ENCODE assay signal across 21 cellular contexts in genomic region chr10:23080211-23080724, GRCh38.
"Had no signal": no experiment of that assay in that cellular context is flagged by ENCODE, and none has a peak within 500 bp of the region (broad histone marks: within the 10 kb centered on the region; RNA-seq: fewer than 3 reads in every experiment).

No MANE protein-coding gene starts in this region.

- H3K4me3 ChIP-seq: colonic mucosa, suprapubic skin, tibial artery, upper lobe of left lung, uterus had no signal

- ATAC-seq: left colon; stimulated activated effector memory CD8-positive, alpha-beta T cell treated with anti-CD3 and anti-CD28 coated beads, Interleukin-12 subunit alpha, Interleukin-12 subunit beta, amount 100 ng/mL, for 72 hours; stimulated activated naive CD8-positive, alpha-beta T cell treated with anti-CD3 and anti-CD28 coated beads, Interleukin-15, Interleukin-2, amounts not matched to agents 100 U/mL and 50 U/mL, for 24 hours had no signal

- H3K4me1 ChIP-seq: colonic mucosa, upper lobe of left lung, uterus had no signal

- H3K27me3 ChIP-seq: colonic mucosa, upper lobe of left lung, uterus had no signal

- H3K27ac ChIP-seq: colonic mucosa, suprapubic skin, tibial artery, upper lobe of left lung, uterus had no signal

- FAIRE-seq: endothelial cell of umbilical vein, small intestine had no signal

- H3K36me3 ChIP-seq: colonic mucosa, suprapubic skin, tibial artery, upper lobe of left lung, uterus had no signal

- H3K9me3 ChIP-seq: colonic mucosa, suprapubic skin, tibial artery, upper lobe of left lung, uterus had no signal

- DNase-seq: colonic mucosa; dermis blood vessel endothelial cell; erythroblast; foreskin melanocyte; head of caudate nucleus; hippocampal formation; left colon; mesendoderm; naive B cell; right cardiac atrium; small intestine; stimulated activated CD4-positive, alpha-beta T cell treated with anti-CD3 and anti-CD28 coated beads, Interleukin-12 subunit alpha, Interleukin-12 subunit beta, amount 100 ng/mL, for 4 hours; stimulated activated CD4-positive, alpha-beta T cell treated with anti-CD3 and anti-CD28 coated beads, Interleukin-2, amount 100 ng/mL, for 48 hours; stimulated activated CD8-positive, alpha-beta memory T cell treated with anti-CD3 and anti-CD28 coated beads, Interleukin-4, amount 100 ng/mL, for 48 hours; stimulated activated naive CD8-positive, alpha-beta T cell treated with anti-CD3 and anti-CD28 coated beads, Interleukin-15, Interleukin-2, amounts not matched to agents 100 U/mL and 50 U/mL, for 24 hours; tibial artery; upper lobe of left lung; uterus had no signal
